ENCODE assay signal across 20 cellular contexts in genomic region chr9:10562581-10563343, GRCh38. TPM values are rescaled to one million over a fixed set of nuclear protein-coding genes. Genes with fewer than 3 reads are reported as not detected.
A peak's percentile ranks its signal among the peaks of the same experiment; 100 is the strongest.
DNase-seq lines count a peak whose midpoint lies in the region; ATAC-seq, FAIRE-seq and TF ChIP-seq lines count a peak whose summit lies in the region.
"Had no signal": no experiment of that assay in that cellular context is flagged by ENCODE, and none has a peak within 500 bp of the region (broad histone marks: within the 10 kb centered on the region; RNA-seq: fewer than 3 reads in every experiment).

No MANE protein-coding gene starts in this region.

- no peaks in the 10 kb centered on the region for H3K36me3 ChIP-seq in SK-N-MC (ENCODE audit: insufficient read depth, low read length)
- H3K36me3 ChIP-seq: gastroesophageal sphincter, left ventricle myocardium inferior, spleen, stomach, transverse colon had no signal

- no peak for FAIRE-seq in frontal cortex (lab: Jason Lieb, UNC)

- no peaks in the 10 kb centered on the region for H3K27me3 Mint-ChIP-seq in osteocyte (ENCODE audit: unreplicated experiment)

- ATAC-seq in HG02852 (IDR thresholded peaks at IDR 0.05; ENCODE audit: unreplicated experiment) (no peak), GM19397 (IDR thresholded peaks at IDR 0.05; ENCODE audit: unreplicated experiment) (no peak)
- ATAC-seq: gastroesophageal sphincter had no signal

- peaks cover 3% of the 10 kb centered on the region for H3K9me3 Mint-ChIP-seq in osteocyte (ENCODE audit: unreplicated experiment)

- H3K36me3 Mint-ChIP-seq in osteocyte (ENCODE audit: unreplicated experiment): no peaks in the 10 kb centered on the region

- H3K4me3 Mint-ChIP-seq in osteocyte (ENCODE audit: unreplicated experiment): no peak overlapping the region
- H3K4me3 Mint-ChIP-seq: T-helper 2 cell treated with Interferon-gamma antibody and Interleukin-4, amounts not matched to agents 5 μg/mL and 100 μg/mL, for 36 hours had no signal

- peaks cover 12% of the 10 kb centered on the region for H3K4me1 Mint-ChIP-seq in osteocyte (ENCODE audit: unreplicated experiment)

- no peak overlapping the region for H3K4me3 ChIP-seq in SK-N-MC
- H3K4me3 ChIP-seq: gastroesophageal sphincter, left ventricle myocardium inferior, spleen, stomach, transverse colon had no signal

- no peaks in the 10 kb centered on the region for H3K9me3 ChIP-seq in SK-N-MC (ENCODE audit: low read depth, low read length)
- H3K9me3 ChIP-seq: gastroesophageal sphincter, left ventricle myocardium inferior, stomach, transverse colon had no signal

- H3K27ac ChIP-seq in SK-N-MC: no peak overlapping the region
- H3K27ac ChIP-seq: gastroesophageal sphincter, left ventricle myocardium inferior, spleen, stomach, transverse colon had no signal

- DNase-seq in HT1080 (ENCODE audit: low read depth) (peak; percentile 29), SK-N-MC (ENCODE audit: low read depth, low spot score) (peak; percentile 6), foreskin melanocyte (peak; percentile 17), osteocyte (ENCODE audit: extremely low spot score, unreplicated experiment) (no peak), frontal cortex (ENCODE audit: low spot score in 2 of 2) (no peak)
- DNase-seq: activated CD4-positive, alpha-beta T cell treated with anti-CD3 and anti-CD28 coated beads, Interleukin-2, amount 50 U/mL, for 4 hours; activated effector memory CD4-positive, alpha-beta T cell treated with Interleukin-2 at 50 U/mL for 16 hours; AML-193; DND-41; HCEC 1CT; left ventricle myocardium inferior; NCI-H1417; spleen; stimulated activated CD4-positive, alpha-beta T cell treated with anti-CD3 and anti-CD28 coated beads, Interleukin-4, amount 100 ng/mL, for 4 hours; stomach; transverse colon had no signal

- TF ChIP-seq CTCF in osteocyte (IDR thresholded peaks at IDR 0.05): no peak

- H3K27ac Mint-ChIP-seq in osteocyte (ENCODE audit: unreplicated experiment): peak overlapping the region; percentile 79
- H3K27ac Mint-ChIP-seq: T-helper 2 cell treated with Interferon-gamma antibody and Interleukin-4, amounts not matched to agents 5 μg/mL and 100 μg/mL, for 36 hours had no signal

- H3K9ac ChIP-seq in SK-N-MC (ENCODE audit: insufficient read length): no peak overlapping the region

RNA-seq across cellular contexts. Expression of gene PTPRD, which starts 50.0 kb away (rescaled TPM):
- total RNA-seq in HT1080 (2014; rRNA removed; shearing (Covaris generic)): 9.1 and 9.6 TPM in 2 replicates
- polyA plus RNA-seq in HT1080 (2015; cell fraction: cytosol; rRNA removed): 4.1 and 9.8 TPM in 2 replicates
- 32.2 and 34.2 TPM in 2 replicates for polyA plus RNA-seq in HT1080 (2015; cell fraction: nucleus; rRNA removed)
- 4.4 and 5.4 TPM in 2 replicates for total RNA-seq in osteocyte
- 191 TPM for total RNA-seq in frontal cortex

Comparison
In these comparisons a context has a peak if more than half of its experiments do, and no peak if none do; other contexts are left out.
1. DNase-seq: peak in HT1080 (single experiment), SK-N-MC (single experiment) and foreskin melanocyte (single experiment); none in osteocyte (single experiment) and frontal cortex (0 of 2).
2. RNA of gene PTPRD, which starts 50.0 kb away (total RNA-seq): 191 TPM in frontal cortex (single experiment); 9.1 to 9.6 TPM in HT1080 and 4.4 to 5.4 TPM in osteocyte; every median in the first group is over 10 times any median in the second.